In the genomic region with DNA sequence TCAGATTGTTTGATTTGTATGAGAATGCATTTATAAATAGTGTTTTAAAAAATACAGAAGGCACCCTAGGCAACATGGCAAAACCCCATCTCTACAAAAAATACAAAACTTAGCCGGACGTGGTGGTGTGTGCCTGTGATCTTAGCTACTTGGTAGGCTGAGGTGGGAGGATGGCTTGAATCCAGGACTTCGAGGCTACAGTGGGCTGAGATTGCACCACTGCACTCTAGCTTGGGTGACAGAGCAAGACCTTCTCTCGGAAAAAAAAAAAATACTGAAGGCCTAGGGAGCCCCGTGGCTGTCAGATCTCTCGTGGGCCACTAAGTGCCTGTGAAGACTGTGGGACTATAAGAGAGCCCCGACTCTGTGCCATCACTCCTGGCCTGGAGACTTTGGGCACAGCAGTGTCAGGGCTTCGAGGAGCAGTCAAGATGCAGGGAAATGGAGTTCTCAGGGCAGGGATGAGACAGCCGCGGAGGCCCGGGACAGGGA, we compare ENCODE assay signal across 13 cellular contexts. TPM values are rescaled to one million over a fixed set of nuclear protein-coding genes. Genes with fewer than 3 reads are reported as not detected.
A peak's percentile ranks its signal among the peaks of the same experiment; 100 is the strongest.
DNase-seq lines count a peak whose midpoint lies in the region; ATAC-seq, FAIRE-seq and TF ChIP-seq lines count a peak whose summit lies in the region.
"Had no signal": no experiment of that assay in that cellular context is flagged by ENCODE, and none has a peak within 500 bp of the region (broad histone marks: within the 10 kb centered on the region; RNA-seq: fewer than 3 reads in every experiment).

No MANE protein-coding gene starts in this region.

- POLR2A ChIA-PET in T-cell (lab: Charles Lee) = interaction anchor here in 1 of 2 donors (0.6 kb wide), 1 partner anchor 650 kb away, joined by 5 read pairs; no protein-coding TSS in a partner anchor

- H3K27me3 ChIP-seq in skeletal muscle satellite cell (ENCODE audit: control insufficient read depth, insufficient read depth, low read length) (no peaks in the 10 kb centered on the region), GM23338 (ENCODE audit: insufficient read depth) (no peaks in the 10 kb centered on the region)
- H3K27me3 ChIP-seq: SJSA1 had no signal

- H3K27ac Mint-ChIP-seq in T-cell (peak overlapping the region; percentile 1 to 55), GM23338 (no peak overlapping the region; the same call in 1 of the 2 replicates)
- H3K27ac Mint-ChIP-seq: activated T-cell treated with anti-CD3 and anti-CD28 coated beads, Interleukin-2, amount 50 U/mL, for 24 hours had no signal

- ATAC-seq in T-cell (replicated peaks in 1 of 4) = no peak
- peak; percentile 13 for ATAC-seq in Right ventricle myocardium superior (ENCODE audit: poor library complexity)
- ATAC-seq in GM21390 (IDR thresholded peaks at IDR 0.05; ENCODE audit: unreplicated experiment) = no peak
- ATAC-seq in GM23338 = no peak
- no peak for ATAC-seq in HG03039 (IDR thresholded peaks at IDR 0.05; ENCODE audit: unreplicated experiment)

- TF ChIP-seq POLR2A in GM12891 (IDR thresholded peaks at IDR 0.05; ENCODE audit: low read depth, low read length) = no peak

- CTCF ChIA-PET in T-cell (lab: Charles Lee) = no interaction called here

- peak; percentile 56 for FAIRE-seq in GM12891 (lab: Jason Lieb, UNC)

- H3K36me3 ChIP-seq in skeletal muscle satellite cell (ENCODE audit: insufficient read depth, low read length) (no peaks in the 10 kb centered on the region), GM23338 (ENCODE audit: insufficient read depth) (no peaks in the 10 kb centered on the region)
- H3K36me3 ChIP-seq: SJSA1 had no signal

- intact Hi-C loops in Right ventricle myocardium superior (cut with DNase I) = no loop called here

- no peak overlapping the region for H3K27ac ChIP-seq in GM23338 (ENCODE audit: low read depth)
- H3K27ac ChIP-seq: SJSA1 had no signal

- H3K36me3 Mint-ChIP-seq in T-cell (no peaks in the 10 kb centered on the region), GM23338 (ENCODE audit: low read depth) (no peaks in the 10 kb centered on the region)
- H3K36me3 Mint-ChIP-seq: CD14-positive monocyte had no signal

- H3K4me1 ChIP-seq in skeletal muscle satellite cell (ENCODE audit: control insufficient read depth, insufficient read depth, low read length) (peaks cover 17% of the 10 kb centered on the region), GM23338 (ENCODE audit: insufficient read depth) (no peaks in the 10 kb centered on the region)

- no peak overlapping the region for H3K4me3 ChIP-seq in skeletal muscle satellite cell (ENCODE audit: low read length)
- no peak overlapping the region for H3K4me3 ChIP-seq in GM23338
- H3K4me3 ChIP-seq: SJSA1 had no signal

- H3K4me2 ChIP-seq in skeletal muscle satellite cell (ENCODE audit: low read length) (peak overlapping the region; percentile 58), GM23338 (no peak overlapping the region)

- H3K9me3 ChIP-seq in skeletal muscle satellite cell (replicated peaks; ENCODE audit: low read length) = no peaks in the 10 kb centered on the region
- H3K9me3 ChIP-seq: SJSA1 had no signal

- TF ChIP-seq CTCF in GM23338 (conservative IDR thresholded peaks at IDR 0.05; ENCODE audit: low read depth in 2 of 2) = no peak

- H3K4me3 Mint-ChIP-seq in T-cell (peak overlapping the region in 1 of 3 donors; percentile 36), GM23338 (no peak overlapping the region)
- H3K4me3 Mint-ChIP-seq: activated T-cell treated with anti-CD3 and anti-CD28 coated beads, Interleukin-2, amount 50 U/mL, for 24 hours; CD14-positive monocyte had no signal

- no peaks in the 10 kb centered on the region for H3K9me3 Mint-ChIP-seq in T-cell
- H3K9me3 Mint-ChIP-seq in GM23338 = no peaks in the 10 kb centered on the region
- H3K9me3 Mint-ChIP-seq: activated T-cell treated with anti-CD3 and anti-CD28 coated beads, Interleukin-2, amount 50 U/mL, for 24 hours; CD14-positive monocyte had no signal

- H3K79me2 ChIP-seq in GM23338 (replicated peaks; ENCODE audit: insufficient read depth) = no peaks in the 10 kb centered on the region

- H3K9me2 ChIP-seq in GM23338 (ENCODE audit: insufficient read depth) = no peaks in the 10 kb centered on the region

- no peaks in the 10 kb centered on the region for H4K20me1 ChIP-seq in GM23338 (replicated peaks; ENCODE audit: insufficient read depth)

- DNase-seq in GM12891 (ENCODE audit: insufficient read length, low spot score) = no peak
- peak in 2 of 34 experiments; percentile 1 to 6 for DNase-seq in T-cell
- DNase-seq in Right ventricle myocardium superior = no peak
- DNase-seq in GM23338 (ENCODE audit: low spot score) = no peak
- DNase-seq: activated T-cell treated with anti-CD3 and anti-CD28 coated beads, Interleukin-2, amount 50 U/mL, for 24 hours; NCI-H2107; NK-92 treated with Interleukin-12 subunit alpha and Interleukin-12 subunit beta, amount 100 ng/mL, for 24 hours; stimulated activated CD4-positive, alpha-beta T cell treated with anti-CD3 and anti-CD28 coated beads, Interleukin-4, amount 100 ng/mL, for 4 hours had no signal

- H2AFZ ChIP-seq in GM23338 = no peak overlapping the region

- H3F3A ChIP-seq in GM23338 (replicated peaks; ENCODE audit: low read depth) = no peaks in the 10 kb centered on the region

- H3K9ac ChIP-seq in skeletal muscle satellite cell (ENCODE audit: low read depth, low read length) = peak overlapping the region; percentile 2

- H3K27me3 Mint-ChIP-seq in T-cell = peaks cover 0 to 2% of the 10 kb centered on the region in 2 donors
- peaks cover 10% of the 10 kb centered on the region for H3K27me3 Mint-ChIP-seq in GM23338 (ENCODE audit: insufficient read depth, low read depth, poor library complexity)
- H3K27me3 Mint-ChIP-seq: activated T-cell treated with anti-CD3 and anti-CD28 coated beads, Interleukin-2, amount 50 U/mL, for 24 hours had no signal

- H3K4me1 Mint-ChIP-seq in T-cell (peaks cover 14 to 23% (median 20%) of the 10 kb centered on the region in 3 donors), GM23338 (no peaks in the 10 kb centered on the region; the same call in 2 of the 3 replicates)

TF ChIP-seq in GM12891, 5 proteins besides CTCF, POLR2A, EP300 and RAD21:
- TF ChIP-seq PAX5 (IDR thresholded peaks at IDR 0.05; ENCODE audit: insufficient read depth, low read length, severe bottlenecking) (no peak), POU2F2 (IDR thresholded peaks at IDR 0.05; ENCODE audit: low read depth, low read length) (no peak), TAF1 (IDR thresholded peaks at IDR 0.05; ENCODE audit: low read depth, low read length) (no peak), POLR2AphosphoS5 (IDR thresholded peaks at IDR 0.05; ENCODE audit: low read depth, low read length) (no peak), SPI1 (IDR thresholded peaks at IDR 0.05; ENCODE audit: low read depth, low read length) (no peak)

TF ChIP-seq in GM23338, 12 proteins besides CTCF, POLR2A, EP300 and RAD21 (continues in another document):
- TF ChIP-seq, protein P1, sequence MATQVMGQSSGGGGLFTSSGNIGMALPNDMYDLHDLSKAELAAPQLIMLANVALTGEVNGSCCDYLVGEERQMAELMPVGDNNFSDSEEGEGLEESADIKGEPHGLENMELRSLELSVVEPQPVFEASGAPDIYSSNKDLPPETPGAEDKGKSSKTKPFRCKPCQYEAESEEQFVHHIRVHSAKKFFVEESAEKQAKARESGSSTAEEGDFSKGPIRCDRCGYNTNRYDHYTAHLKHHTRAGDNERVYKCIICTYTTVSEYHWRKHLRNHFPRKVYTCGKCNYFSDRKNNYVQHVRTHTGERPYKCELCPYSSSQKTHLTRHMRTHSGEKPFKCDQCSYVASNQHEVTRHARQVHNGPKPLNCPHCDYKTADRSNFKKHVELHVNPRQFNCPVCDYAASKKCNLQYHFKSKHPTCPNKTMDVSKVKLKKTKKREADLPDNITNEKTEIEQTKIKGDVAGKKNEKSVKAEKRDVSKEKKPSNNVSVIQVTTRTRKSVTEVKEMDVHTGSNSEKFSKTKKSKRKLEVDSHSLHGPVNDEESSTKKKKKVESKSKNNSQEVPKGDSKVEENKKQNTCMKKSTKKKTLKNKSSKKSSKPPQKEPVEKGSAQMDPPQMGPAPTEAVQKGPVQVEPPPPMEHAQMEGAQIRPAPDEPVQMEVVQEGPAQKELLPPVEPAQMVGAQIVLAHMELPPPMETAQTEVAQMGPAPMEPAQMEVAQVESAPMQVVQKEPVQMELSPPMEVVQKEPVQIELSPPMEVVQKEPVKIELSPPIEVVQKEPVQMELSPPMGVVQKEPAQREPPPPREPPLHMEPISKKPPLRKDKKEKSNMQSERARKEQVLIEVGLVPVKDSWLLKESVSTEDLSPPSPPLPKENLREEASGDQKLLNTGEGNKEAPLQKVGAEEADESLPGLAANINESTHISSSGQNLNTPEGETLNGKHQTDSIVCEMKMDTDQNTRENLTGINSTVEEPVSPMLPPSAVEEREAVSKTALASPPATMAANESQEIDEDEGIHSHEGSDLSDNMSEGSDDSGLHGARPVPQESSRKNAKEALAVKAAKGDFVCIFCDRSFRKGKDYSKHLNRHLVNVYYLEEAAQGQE (IDR thresholded peaks at IDR 0.05; ENCODE audit: unreplicated experiment) = no peak
- no peak for TF ChIP-seq JUNB (IDR thresholded peaks at IDR 0.05; ENCODE audit: unreplicated experiment)
- no peak for TF ChIP-seq EZH2phosphoT487 (IDR thresholded peaks at IDR 0.05; ENCODE audit: unreplicated experiment)
- TF ChIP-seq STAT1 (IDR thresholded peaks at IDR 0.05; ENCODE audit: unreplicated experiment) = no peak
- TF ChIP-seq CREB1 (CRISPR knock-in tag; IDR thresholded peaks at IDR 0.05; ENCODE audit: low read depth) = no peak

RNA-seq across cellular contexts. Expression of a gene that starts 40.5 kb away (rescaled TPM):
- 5.1 TPM for polyA plus RNA-seq in GM12891 (2012; ENCODE audit: low read depth, missing spikeins)
- total RNA-seq in T-cell (under 1 TPM in 4 of 5 donors, not detected in 1; 0.13 to 0.96 (median 0.28) TPM), Right ventricle myocardium superior (0.32 TPM)
- total RNA-seq in skeletal muscle satellite cell (2012; rRNA removed) = under 0.01 and 0.66 TPM in 2 replicates
- total RNA-seq in GM23338 (2014; rRNA removed; shearing (Covaris generic)) = not detected in 2 replicates
- polyA plus RNA-seq in GM23338 (2016; fragmentation: Nextera tagmentation; extraction: Ambion mirVana) = not detected in 2 replicates

RNA-seq across cellular contexts. Expression of a gene that starts 49.7 kb away (rescaled TPM):
- 34.0 TPM for polyA plus RNA-seq in GM12891 (2012; ENCODE audit: low read depth, missing spikeins)
- total RNA-seq in T-cell = 10 to 100 TPM; 20.8 to 47.1 (median 42.6) TPM
- total RNA-seq in Right ventricle myocardium superior = 57.7 TPM
- 25.6 and 26.6 TPM in 2 replicates for total RNA-seq in skeletal muscle satellite cell (2012; rRNA removed)
- 56.0 and 82.8 TPM in 2 replicates for total RNA-seq in GM23338 (2014; rRNA removed; shearing (Covaris generic))
- polyA plus RNA-seq in GM23338 (2016; fragmentation: Nextera tagmentation; extraction: Ambion mirVana) = 84.4 and 97.2 TPM in 2 replicates
